In the genomic region with DNA sequence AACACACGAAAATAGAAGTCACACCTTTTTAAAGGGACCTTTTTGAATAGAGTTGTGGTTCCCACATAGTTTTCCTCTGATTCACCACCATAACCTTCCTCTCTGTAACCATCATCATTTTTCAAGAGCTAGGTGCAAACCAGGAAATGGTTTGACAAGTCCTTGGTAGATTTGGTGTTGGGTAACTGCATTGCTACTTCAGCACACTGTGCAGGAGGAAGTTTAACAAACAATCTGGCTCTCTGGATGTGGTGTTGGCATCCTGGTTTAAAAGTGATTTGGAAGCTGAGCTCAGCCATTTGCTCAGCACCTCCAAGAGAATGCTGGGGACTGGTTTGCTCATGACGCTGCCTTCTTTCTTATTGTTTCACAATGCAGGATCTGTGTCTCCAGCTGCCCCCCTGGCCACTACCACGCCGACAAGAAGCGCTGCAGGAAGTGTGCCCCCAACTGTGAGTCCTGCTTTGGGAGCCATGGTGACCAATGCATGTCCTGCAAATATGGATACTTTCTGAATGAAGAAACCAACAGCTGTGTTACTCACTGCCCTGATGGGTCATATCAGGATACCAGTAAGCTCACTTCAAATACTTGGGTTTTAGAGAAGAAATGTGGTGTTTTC, we compare ENCODE assay signal across 9 cellular contexts.
DNase-seq lines count a peak whose midpoint lies in the region; ATAC-seq and TF ChIP-seq lines count a peak whose summit lies in the region.
"Had no signal": no experiment of that assay in that cellular context is flagged by ENCODE, and none has a peak within 500 bp of the region (broad histone marks: within the 10 kb centered on the region; RNA-seq: fewer than 3 reads in every experiment).

No MANE protein-coding gene starts in this region.

- peak; percentile 35 to 45 for DNase-seq in Kasumi-1 (lab: John Stamatoyannopoulos, UW)
- no peak for DNase-seq in activated naive CD8-positive, alpha-beta T cell treated with anti-CD3 and anti-CD28 coated beads, Interleukin-2, amount 50 U/mL, for 24 hours
- no peak for DNase-seq in lower lobe of right lung
- DNase-seq in pons (ENCODE audit: low spot score): no peak
- no peak for DNase-seq in cerebellum (ENCODE audit: low spot score)
- DNase-seq: NCI-H2227 treated with DMSO at 0.1 percent for 48 hours had no signal

- no peak for TF ChIP-seq CTCF in lower lobe of right lung (IDR thresholded peaks at IDR 0.05)

- no peaks in the 10 kb centered on the region for H4K20me1 ChIP-seq in BLaER1 treated with 17β-estradiol and CSF1 and Interleukin-3, amounts not matched to agents 10 nM and 100 nM

- no peak overlapping the region for H3K4me3 ChIP-seq in BLaER1 treated with 17β-estradiol and CSF1 and Interleukin-3, amounts not matched to agents 10 nM and 100 nM
- no peak overlapping the region for H3K4me3 ChIP-seq in lower lobe of right lung

- peaks cover 8% of the 10 kb centered on the region for H3K4me1 Mint-ChIP-seq in activated naive CD8-positive, alpha-beta T cell treated with anti-CD3 and anti-CD28 coated beads, Interleukin-2, amount 50 U/mL, for 24 hours

- H3K4me2 ChIP-seq in BLaER1 treated with 17β-estradiol and CSF1 and Interleukin-3, amounts not matched to agents 10 nM and 100 nM: peak overlapping the region; percentile 25 to 56 (median 42); a peak in 21 of 22 replicates

- H3K9me3 Mint-ChIP-seq in activated naive CD8-positive, alpha-beta T cell treated with anti-CD3 and anti-CD28 coated beads, Interleukin-2, amount 50 U/mL, for 24 hours: no peaks in the 10 kb centered on the region

- no peaks in the 10 kb centered on the region for H3K27me3 ChIP-seq in BLaER1 treated with 17β-estradiol and CSF1 and Interleukin-3, amounts not matched to agents 10 nM and 100 nM
- no peaks in the 10 kb centered on the region for H3K27me3 ChIP-seq in lower lobe of right lung (ENCODE audit: low read depth)

- H3K4me3 Mint-ChIP-seq in activated naive CD8-positive, alpha-beta T cell treated with anti-CD3 and anti-CD28 coated beads, Interleukin-2, amount 50 U/mL, for 24 hours: no peak overlapping the region

- no peaks in the 10 kb centered on the region for H3K36me3 ChIP-seq in BLaER1 treated with 17β-estradiol and CSF1 and Interleukin-3, amounts not matched to agents 10 nM and 100 nM
- peaks cover 27% of the 10 kb centered on the region for H3K36me3 ChIP-seq in lower lobe of right lung

- H3K36me3 Mint-ChIP-seq in activated naive CD8-positive, alpha-beta T cell treated with anti-CD3 and anti-CD28 coated beads, Interleukin-2, amount 50 U/mL, for 24 hours (ENCODE audit: low read depth): peaks cover 10% of the 10 kb centered on the region

- H3K9ac ChIP-seq in BLaER1 treated with 17β-estradiol and CSF1 and Interleukin-3, amounts not matched to agents 10 nM and 100 nM: no peak overlapping the region

- intact Hi-C loops in lower lobe of right lung (cut with DNase I): no loop called here

- H3K27ac ChIP-seq in BLaER1 treated with 17β-estradiol and CSF1 and Interleukin-3, amounts not matched to agents 10 nM and 100 nM: no peak overlapping the region
- peak overlapping the region; percentile 46 for H3K27ac ChIP-seq in lower lobe of right lung

- H3K4me1 ChIP-seq in BLaER1 treated with 17β-estradiol and CSF1 and Interleukin-3, amounts not matched to agents 10 nM and 100 nM: peaks cover 11 to 14% (median 12%) of the 10 kb centered on the region in 10 experiments
- peaks cover 13% of the 10 kb centered on the region for H3K4me1 ChIP-seq in lower lobe of right lung

- ATAC-seq in activated naive CD8-positive, alpha-beta T cell treated with anti-CD3 and anti-CD28 coated beads, Interleukin-2, amount 50 U/mL, for 24 hours: peak; percentile 86
- ATAC-seq in lower lobe of right lung (peak; percentile 92 to 95), GM18909 (IDR thresholded peaks at IDR 0.05; ENCODE audit: poor library complexity, unreplicated experiment) (no peak), GM21717 (IDR thresholded peaks at IDR 0.05; ENCODE audit: unreplicated experiment) (no peak)

- no peak overlapping the region for H3K27ac Mint-ChIP-seq in activated naive CD8-positive, alpha-beta T cell treated with anti-CD3 and anti-CD28 coated beads, Interleukin-2, amount 50 U/mL, for 24 hours

- H3K9me3 ChIP-seq in BLaER1 treated with 17β-estradiol and CSF1 and Interleukin-3, amounts not matched to agents 10 nM and 100 nM (replicated peaks in 1 of 11): no peaks in the 10 kb centered on the region
- H3K9me3 ChIP-seq in lower lobe of right lung: no peaks in the 10 kb centered on the region

- no peaks in the 10 kb centered on the region for H3K27me3 Mint-ChIP-seq in activated naive CD8-positive, alpha-beta T cell treated with anti-CD3 and anti-CD28 coated beads, Interleukin-2, amount 50 U/mL, for 24 hours

Comparison
In these comparisons a context has a peak if more than half of its experiments do, and no peak if none do; other contexts are left out.
1. DNase-seq: peak in Kasumi-1 (2 of 2); none in activated naive CD8-positive, alpha-beta T cell treated with anti-CD3 and anti-CD28 coated beads, Interleukin-2, amount 50 U/mL, for 24 hours (single experiment), lower lobe of right lung (single experiment), pons (single experiment) and cerebellum (single experiment).
2. ATAC-seq: peak in activated naive CD8-positive, alpha-beta T cell treated with anti-CD3 and anti-CD28 coated beads, Interleukin-2, amount 50 U/mL, for 24 hours (single experiment) and lower lobe of right lung (2 of 2); none in GM18909 (single experiment) and GM21717 (single experiment).